Comparison of ENCODE assay signal across 8 cellular contexts in the genomic region with DNA sequence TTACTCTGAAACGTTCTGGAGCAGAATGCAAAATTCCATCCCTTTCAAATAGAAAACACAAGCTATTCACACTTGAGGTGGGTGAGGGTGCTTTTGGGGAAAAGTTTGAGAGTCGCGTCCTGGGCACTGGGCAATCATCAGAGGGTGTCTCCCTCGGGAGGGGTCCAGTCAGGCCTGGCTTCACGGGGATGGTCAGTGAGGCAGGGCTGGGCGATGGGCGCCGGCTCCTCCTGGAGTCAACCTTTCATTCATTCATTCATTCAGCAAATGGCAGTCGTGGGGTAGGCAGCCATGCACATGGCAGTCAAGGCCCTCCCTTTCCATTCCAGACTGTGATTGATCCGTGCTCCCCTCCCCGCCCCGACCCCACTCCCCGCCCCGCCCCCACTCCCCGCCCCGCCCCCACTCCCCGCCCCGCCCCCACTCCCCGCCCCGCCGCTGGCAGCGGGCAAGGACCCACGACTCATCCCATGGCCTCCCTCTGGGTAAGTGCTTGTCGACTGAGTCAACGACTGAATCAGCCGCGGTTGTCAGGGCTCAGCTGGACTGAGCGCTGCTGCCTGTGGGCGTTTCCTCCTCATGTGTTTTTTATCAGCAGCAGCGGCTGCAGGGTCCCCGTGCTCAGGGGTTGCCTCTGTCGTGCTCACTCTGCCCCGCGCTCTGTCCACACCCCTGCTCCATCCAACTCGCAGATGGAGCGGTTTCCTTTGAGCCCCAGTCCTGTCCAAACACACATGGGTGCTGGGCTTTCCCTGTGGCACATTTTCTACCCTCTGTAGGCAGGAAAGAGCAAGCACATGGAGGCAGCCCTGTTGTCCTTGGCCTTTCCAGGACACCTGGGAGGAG. TPM values are rescaled to one million over a fixed set of nuclear protein-coding genes. Genes with fewer than 3 reads are reported as not detected.
A peak's percentile ranks its signal among the peaks of the same experiment; 100 is the strongest.
DNase-seq lines count a peak whose midpoint lies in the region; ATAC-seq, FAIRE-seq and TF ChIP-seq lines count a peak whose summit lies in the region.

No MANE protein-coding gene starts in this region.

- H3K4me1 Mint-ChIP-seq in stimulated activated naive CD8-positive, alpha-beta T cell treated with anti-CD3 and anti-CD28 coated beads, Interleukin-15, amount 100 ng/mL, for 72 hours = peaks cover 73% of the 10 kb centered on the region

- no peaks in the 10 kb centered on the region for H3K9me2 ChIP-seq in HCT116 (ENCODE audit: insufficient read depth)

- H4K20me1 ChIP-seq in HCT116 (ENCODE audit: insufficient read depth) (no peaks in the 10 kb centered on the region), K562 (replicated peaks; ENCODE audit: control insufficient read depth, insufficient read depth, low read length) (peaks cover 8% of the 10 kb centered on the region; the same call in 1 of the 2 replicates)

- H3K9ac ChIP-seq in HCT116 (ENCODE audit: low read length) = peak overlapping the region; percentile 48
- peak overlapping the region in 1 of 2 experiments; percentile 55; a peak in 1 of 4 replicates for H3K9ac ChIP-seq in K562 (ENCODE audit: insufficient read depth in 1 of 2, low read depth in 2 of 2, low read length in 2 of 2)

- in situ Hi-C loops in K562 (cut with MboI) (loop anchor here (10.0 kb wide), 1 partner anchor 175 kb away; no protein-coding TSS in a partner anchor), G401 (cut with HindIII; ENCODE audit: low sequenced_read_pairs) (loop anchor here (25.0 kb wide), 1 partner anchor 282 kb away; no protein-coding TSS in a partner anchor)

- peaks cover 0 to 6% of the 10 kb centered on the region in 2 donors for H3K9me3 Mint-ChIP-seq in stimulated activated naive CD8-positive, alpha-beta T cell treated with anti-CD3 and anti-CD28 coated beads, Interleukin-15, amount 100 ng/mL, for 72 hours

- H3K36me3 ChIP-seq in HCT116 (ENCODE audit: control insufficient read depth in 1 of 2, insufficient read depth in 2 of 2, low read length in 2 of 2) = no peaks in the 10 kb centered on the region
- H3K36me3 ChIP-seq in K562 (ENCODE audit: control insufficient read depth, insufficient read depth, low read length) = no peaks in the 10 kb centered on the region

- RAD21 ChIA-PET in HCT116 (lab: Charles Lee; ENCODE audit: low non-redundant PET in 1 of 2, low total read pairs in 2 of 2, uncharacterized antibody in 2 of 2, unreplicated experiment in 2 of 2) = interaction anchor here (1.1 to 1.3 kb wide), 2 partner anchors 13 to 211 kb away, joined by 3 to 4 read pairs; no protein-coding TSS in a partner anchor

- H3K27me3 Mint-ChIP-seq in stimulated activated naive CD8-positive, alpha-beta T cell treated with anti-CD3 and anti-CD28 coated beads, Interleukin-15, amount 100 ng/mL, for 72 hours = peaks cover 18% of the 10 kb centered on the region

- H3K27ac ChIP-seq in HCT116 (ENCODE audit: low read depth, low read length) = no peak overlapping the region; the same call in 1 of the 2 replicates
- H3K27ac ChIP-seq in K562 (ENCODE audit: extremely low read depth, low read depth, low read length) = no peak overlapping the region

- H3K79me2 ChIP-seq in HCT116 (ENCODE audit: insufficient read depth, low read length) (no peaks in the 10 kb centered on the region), K562 (ENCODE audit: control insufficient read depth, insufficient read depth, low read length) (no peaks in the 10 kb centered on the region)

- no peak for TF ChIP-seq CTCF in HCT116 (IDR thresholded peaks at IDR 0.05 in 2 of 3, conservative IDR thresholded peaks at IDR 0.05 in 1 of 3; ENCODE audit: borderline replicate concordance in 1 of 3, insufficient read depth in 1 of 3, low read depth in 2 of 3, low read length in 2 of 3)
- no peak for TF ChIP-seq CTCF in K562 (IDR thresholded peaks at IDR 0.05 in 2 of 3, conservative IDR thresholded peaks at IDR 0.05 in 1 of 3; ENCODE audit: insufficient read depth in 2 of 3, low read depth in 1 of 3, low read length in 3 of 3)

- peaks cover 0 to 2% of the 10 kb centered on the region in 2 experiments; a peak in 2 of 4 replicates for H3K9me3 ChIP-seq in HCT116 (ENCODE audit: control insufficient read depth in 1 of 2, insufficient read depth in 1 of 2, low read depth in 1 of 2, low read length in 2 of 2)
- H3K9me3 ChIP-seq in K562 (replicated peaks; ENCODE audit: control insufficient read depth, insufficient read depth, low read depth, low read length) = no peaks in the 10 kb centered on the region; the same call in 1 of the 2 replicates

- ATAC-seq in HCT116 (peak; percentile 89), K562 (peak; percentile 71), GM18867 (IDR thresholded peaks at IDR 0.05; ENCODE audit: unreplicated experiment) (no peak), GM21367 (IDR thresholded peaks at IDR 0.05; ENCODE audit: unreplicated experiment) (no peak)
- ATAC-seq in stimulated activated naive CD8-positive, alpha-beta T cell treated with anti-CD3 and anti-CD28 coated beads, Interleukin-15, amount 100 ng/mL, for 72 hours = peak; percentile 79

- TF ChIP-seq POLR2A in HCT116 (IDR thresholded peaks at IDR 0.05; ENCODE audit: borderline replicate concordance, extremely low read depth, insufficient read depth, insufficient read length) = no peak
- no peak for TF ChIP-seq POLR2A in K562 (conservative IDR thresholded peaks at IDR 0.05)

- FAIRE-seq in K562 (lab: Jason Lieb, UNC) = no peak

- TF ChIP-seq RAD21 in HCT116 (IDR thresholded peaks at IDR 0.05; ENCODE audit: low read depth) (no peak), K562 (CRISPR knock-in tag; conservative IDR thresholded peaks at IDR 0.05 in 1 of 2, IDR thresholded peaks at IDR 0.05 in 1 of 2) (no peak)

- H2AFZ ChIP-seq in HCT116 (ENCODE audit: low read depth, low read length, poor library complexity, severe bottlenecking) (peak overlapping the region; percentile 74), K562 (ENCODE audit: low read depth, low read length) (no peak overlapping the region)

- H3K4me1 ChIP-seq in HCT116 (ENCODE audit: control insufficient read depth in 1 of 2, insufficient read depth in 2 of 2, low read length in 2 of 2) (peaks cover 30 to 53% of the 10 kb centered on the region in 2 experiments; a peak in 3 of 4 replicates), K562 (replicated peaks in 1 of 2; ENCODE audit: control insufficient read depth in 2 of 2, insufficient read depth in 2 of 2, low read length in 2 of 2) (peaks cover 4 to 16% of the 10 kb centered on the region in 2 experiments; a peak in 3 of 5 replicates)

- H3K4me3 ChIP-seq in HCT116 (replicated peaks in 1 of 2; ENCODE audit: low read depth in 1 of 2, low read length in 2 of 2) (peak overlapping the region; percentile 13 to 47), K562 (no peak overlapping the region)

- POLR2A ChIA-PET in HCT116 (lab: Charles Lee) (interaction anchor here (1.0 to 1.9 kb wide), 2 partner anchors 12 to 21 kb away, joined by 3 to 4 read pairs; no protein-coding TSS in a partner anchor), K562 (lab: Yijun Ruan, JAX) (interaction anchor here (0.7 to 2.4 kb wide), 4 partner anchors 10 to 211 kb away, joined by 3 to 7 read pairs (median 4); no protein-coding TSS in a partner anchor)

- H3K4me2 ChIP-seq in HCT116 (ENCODE audit: low read length) (peak overlapping the region; percentile 91), K562 (ENCODE audit: insufficient read depth, low read length) (no peak overlapping the region)

- TF ChIP-seq EP300 in K562 (IDR thresholded peaks at IDR 0.05; ENCODE audit: low read length) = no peak

- DNase-seq in HCT116 (ENCODE audit: low read depth, low spot score) (peak; percentile 67), SW480 (ENCODE audit: low spot score) (peak; percentile 67), K562 (ENCODE audit: extremely low read depth in 1 of 4, low spot score in 3 of 4) (peak; percentile 49 to 60 (median 57)), lung microvascular endothelial cell (ENCODE audit: low read depth in 2 of 2) (peak; percentile 55 to 86), G401 (ENCODE audit: low spot score) (no peak)
- DNase-seq in stimulated activated naive CD8-positive, alpha-beta T cell treated with anti-CD3 and anti-CD28 coated beads, Interleukin-15, amount 100 ng/mL, for 72 hours = peak; percentile 55 to 69

- no peaks in the 10 kb centered on the region for H3K9me1 ChIP-seq in K562 (ENCODE audit: control insufficient read depth, insufficient read depth, low read length)

- H3K4me3 Mint-ChIP-seq in stimulated activated naive CD8-positive, alpha-beta T cell treated with anti-CD3 and anti-CD28 coated beads, Interleukin-15, amount 100 ng/mL, for 72 hours = peak overlapping the region; percentile 64 to 68

- CTCF ChIA-PET in HCT116 (lab: Charles Lee) (interaction anchor here (2.2 kb wide), 1 partner anchor 10 kb away, joined by 8 read pairs; no protein-coding TSS in a partner anchor), K562 (lab: Yijun Ruan, JAX; ENCODE audit: low intra/inter-chr PET ratio) (no interaction called here)

- WGBS in K562 (ENCODE audit: insufficient coverage, low coverage, missing lambda C conversion rate) = 15% methylated on average over 30 of the region's 36 CpGs

- peak overlapping the region; percentile 27 to 67 for H3K27ac Mint-ChIP-seq in stimulated activated naive CD8-positive, alpha-beta T cell treated with anti-CD3 and anti-CD28 coated beads, Interleukin-15, amount 100 ng/mL, for 72 hours

- no TSS peak for BruUV-seq in HCT116 (replicated peaks; lab: Mats Ljungman, UMichigan)
- BruUV-seq in K562 (replicated peaks; lab: Mats Ljungman, UMichigan) = no TSS peak

- intact Hi-C loops in HCT116 (cut with micrococcal nuclease) = no loop called here
- intact Hi-C loops in K562 (cut with micrococcal nuclease) = loop anchor here (10.0 kb wide), 1 partner anchor 305 kb away; a partner anchor contains a TSS

- H3K27me3 ChIP-seq in HCT116 (ENCODE audit: insufficient read depth, low read length) = no peaks in the 10 kb centered on the region
- peaks cover 15 to 54% of the 10 kb centered on the region in 2 experiments for H3K27me3 ChIP-seq in K562 (ENCODE audit: control insufficient read depth in 2 of 2, insufficient read depth in 2 of 2, low read length in 2 of 2)

RNA-seq across cellular contexts. Expression of a gene that starts 12.5 kb away (rescaled TPM):
- total RNA-seq in HCT116 (2021; ENCODE audit: unreplicated experiment) (10.8 TPM), K562 (2014; rRNA removed) (0.08 TPM in 1 of 2 replicates, not detected in the other), K562 (2014; rRNA removed; fragmentation: Illumina TruSeq; extraction: Trizol) (not detected in 2 replicates), K562 (2015; rRNA removed; fragmentation: Illumina TruSeq; extraction: Trizol) (0.08 TPM in 1 of 2 replicates, not detected in the other), K562 (2021) (0.22 and 0.35 TPM in 2 replicates), lung microvascular endothelial cell (20.0 and 21.6 TPM in 2 replicates)
- 10.1 and 10.3 TPM in 2 replicates for polyA plus RNA-seq in HCT116 (2012)
- total RNA-seq in K562 (2011; cell fraction: chromatin; rRNA removed; ENCODE audit: low replicate concordance) = not detected in 2 replicates
- 0.33 TPM in 1 of 2 replicates, not detected in the other for total RNA-seq in K562 (2011; cell fraction: nucleolus; rRNA removed)
- not detected in 2 replicates for total RNA-seq in K562 (2011; cell fraction: nucleoplasm; rRNA removed)
- polyA plus RNA-seq in K562 (2011; rRNA removed) (0.09 and 0.14 TPM in 2 replicates), K562 (2014; fragmentation: Illumina TruSeq; extraction: Trizol) (0.22 TPM in 1 of 2 replicates, not detected in the other), K562 (2014; fragmentation: Nextera tagmentation; extraction: Ambion mirVana) (under 1 TPM in 1 of 2 experiments, not detected in 1; 0.06 TPM), K562 (2014; rRNA removed) (0.65 TPM in 1 of 2 replicates, not detected in the other)
- 0.04 and 0.15 TPM in 2 replicates for polyA plus RNA-seq in K562 (2011; cell fraction: cytosol; rRNA removed)
- 0.17 TPM in 1 of 2 replicates, not detected in the other for polyA plus RNA-seq in K562 (2011; cell fraction: nucleus; rRNA removed)
- polyA plus RNA-seq in K562 (2012) = 0.09 and 0.10 TPM in 2 replicates
- polyA minus RNA-seq in K562 (2011; rRNA and poly(A)+ RNA removed) = 0.12 TPM in 1 of 2 replicates, not detected in the other
- 0.55 TPM in 1 of 2 replicates, not detected in the other for polyA minus RNA-seq in K562 (2011; cell fraction: cytosol; rRNA and poly(A)+ RNA removed)
- 0.11 TPM in 1 of 2 replicates, not detected in the other for polyA minus RNA-seq in K562 (2011; cell fraction: nucleus; rRNA and poly(A)+ RNA removed)
- 25.1 and 38.8 TPM in 2 replicates for total RNA-seq in G401 (2014; rRNA removed; shearing (Covaris generic))

RNA-seq across cellular contexts. Expression of a gene that starts 45.7 kb away (rescaled TPM):
- total RNA-seq in HCT116 (2021; ENCODE audit: unreplicated experiment) (16.2 TPM), K562 (2014; rRNA removed) (1.0 and 1.5 TPM in 2 replicates), K562 (2014; rRNA removed; fragmentation: Illumina TruSeq; extraction: Trizol) (0.84 and 1.2 TPM in 2 replicates), K562 (2015; rRNA removed; fragmentation: Illumina TruSeq; extraction: Trizol) (1.5 and 1.7 TPM in 2 replicates), K562 (2021) (1.8 and 2.5 TPM in 2 replicates), lung microvascular endothelial cell (12.3 and 18.3 TPM in 2 replicates)
- polyA plus RNA-seq in HCT116 (2012) = 11.7 TPM in 2 replicates
- 1.6 and 4.4 TPM in 2 replicates for total RNA-seq in K562 (2011; cell fraction: chromatin; rRNA removed; ENCODE audit: low replicate concordance)
- total RNA-seq in K562 (2011; cell fraction: nucleolus; rRNA removed) = 3.2 and 3.8 TPM in 2 replicates
- 3.3 and 3.5 TPM in 2 replicates for total RNA-seq in K562 (2011; cell fraction: nucleoplasm; rRNA removed)
- polyA plus RNA-seq in K562 (2011; rRNA removed) (0.82 and 1.9 TPM in 2 replicates), K562 (2014; fragmentation: Illumina TruSeq; extraction: Trizol) (0.95 and 1.1 TPM in 2 replicates), K562 (2014; fragmentation: Nextera tagmentation; extraction: Ambion mirVana) (under 1 TPM; 0.04 to 0.08 TPM), K562 (2014; rRNA removed) (1.1 and 1.2 TPM in 2 replicates)
- polyA plus RNA-seq in K562 (2011; cell fraction: cytosol; rRNA removed) = 1.4 and 1.8 TPM in 2 replicates
- polyA plus RNA-seq in K562 (2011; cell fraction: nucleus; rRNA removed) = 1.7 and 1.8 TPM in 2 replicates
- 1.5 and 6.3 TPM in 2 replicates for polyA plus RNA-seq in K562 (2012)
- polyA minus RNA-seq in K562 (2011; rRNA and poly(A)+ RNA removed) = 0.95 and 1.0 TPM in 2 replicates
- polyA minus RNA-seq in K562 (2011; cell fraction: cytosol; rRNA and poly(A)+ RNA removed) = 1.7 and 2.8 TPM in 2 replicates
- polyA minus RNA-seq in K562 (2011; cell fraction: nucleus; rRNA and poly(A)+ RNA removed) = 0.81 and 1.00 TPM in 2 replicates
- total RNA-seq in G401 (2014; rRNA removed; shearing (Covaris generic)) = 14.0 and 17.6 TPM in 2 replicates

Comparison
In these comparisons a context has a peak if more than half of its experiments do, and no peak if none do; other contexts are left out.
1. ATAC-seq: peak in HCT116 (single experiment), K562 (single experiment) and stimulated activated naive CD8-positive, alpha-beta T cell treated with anti-CD3 and anti-CD28 coated beads, Interleukin-15, amount 100 ng/mL, for 72 hours (single experiment); none in GM18867 (single experiment) and GM21367 (single experiment).